Comparison of ENCODE assay signal across 1 cellular context in the genomic region with DNA sequence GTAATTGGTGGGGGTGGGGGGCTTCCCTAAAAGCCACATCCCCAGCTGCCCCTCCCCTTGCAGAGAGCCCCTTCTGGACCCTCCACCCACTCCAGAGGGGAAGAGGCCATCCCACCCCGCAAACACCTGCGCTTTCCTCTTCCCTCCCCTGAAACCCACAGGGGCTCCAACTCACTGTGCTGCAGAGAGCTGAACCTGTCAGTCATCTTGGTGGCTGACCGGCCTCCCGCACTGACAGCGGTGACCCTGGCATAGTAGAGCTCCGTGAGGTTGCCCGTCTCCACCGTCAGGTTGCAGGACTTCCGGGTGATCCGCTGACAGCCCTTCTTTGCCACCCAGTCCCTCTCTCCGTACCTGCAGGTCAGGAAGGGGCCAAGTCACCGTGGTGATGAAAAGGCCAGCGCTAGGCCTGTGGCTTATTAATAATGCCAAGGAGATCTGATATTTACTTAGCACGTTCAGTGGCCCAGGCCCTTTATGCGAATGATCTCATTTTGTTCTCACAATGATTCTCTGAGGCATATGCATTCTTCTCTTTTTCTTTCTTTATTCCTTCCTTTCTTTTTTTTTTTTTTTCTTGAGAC.
TF ChIP-seq lines count a peak whose summit lies in the region.

No MANE protein-coding gene starts in this region.

TF ChIP-seq in K562, 482 proteins besides CTCF, POLR2A, EP300 and RAD21:
- no peak for TF ChIP-seq ZNF274 (IDR thresholded peaks at IDR 0.05; ENCODE audit: borderline replicate concordance, low read depth, low read length)
- no peak for TF ChIP-seq ZNF217 (CRISPR knock-in tag; IDR thresholded peaks at IDR 0.05)
- TF ChIP-seq, protein P1, sequence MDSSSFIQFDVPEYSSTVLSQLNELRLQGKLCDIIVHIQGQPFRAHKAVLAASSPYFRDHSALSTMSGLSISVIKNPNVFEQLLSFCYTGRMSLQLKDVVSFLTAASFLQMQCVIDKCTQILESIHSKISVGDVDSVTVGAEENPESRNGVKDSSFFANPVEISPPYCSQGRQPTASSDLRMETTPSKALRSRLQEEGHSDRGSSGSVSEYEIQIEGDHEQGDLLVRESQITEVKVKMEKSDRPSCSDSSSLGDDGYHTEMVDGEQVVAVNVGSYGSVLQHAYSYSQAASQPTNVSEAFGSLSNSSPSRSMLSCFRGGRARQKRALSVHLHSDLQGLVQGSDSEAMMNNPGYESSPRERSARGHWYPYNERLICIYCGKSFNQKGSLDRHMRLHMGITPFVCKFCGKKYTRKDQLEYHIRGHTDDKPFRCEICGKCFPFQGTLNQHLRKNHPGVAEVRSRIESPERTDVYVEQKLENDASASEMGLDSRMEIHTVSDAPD (CRISPR knock-in tag; IDR thresholded peaks at IDR 0.05), result no peak
- TF ChIP-seq ZNF121 (CRISPR knock-in tag; conservative IDR thresholded peaks at IDR 0.05), result no peak
- TF ChIP-seq, protein P2, sequence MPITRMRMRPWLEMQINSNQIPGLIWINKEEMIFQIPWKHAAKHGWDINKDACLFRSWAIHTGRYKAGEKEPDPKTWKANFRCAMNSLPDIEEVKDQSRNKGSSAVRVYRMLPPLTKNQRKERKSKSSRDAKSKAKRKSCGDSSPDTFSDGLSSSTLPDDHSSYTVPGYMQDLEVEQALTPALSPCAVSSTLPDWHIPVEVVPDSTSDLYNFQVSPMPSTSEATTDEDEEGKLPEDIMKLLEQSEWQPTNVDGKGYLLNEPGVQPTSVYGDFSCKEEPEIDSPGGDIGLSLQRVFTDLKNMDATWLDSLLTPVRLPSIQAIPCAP (CRISPR knock-in tag; IDR thresholded peaks at IDR 0.05; ENCODE audit: borderline replicate concordance), result no peak
- TF ChIP-seq TAF15 (IDR thresholded peaks at IDR 0.05; ENCODE audit: low read depth, low read length), result no peak
- TF ChIP-seq, protein P3, sequence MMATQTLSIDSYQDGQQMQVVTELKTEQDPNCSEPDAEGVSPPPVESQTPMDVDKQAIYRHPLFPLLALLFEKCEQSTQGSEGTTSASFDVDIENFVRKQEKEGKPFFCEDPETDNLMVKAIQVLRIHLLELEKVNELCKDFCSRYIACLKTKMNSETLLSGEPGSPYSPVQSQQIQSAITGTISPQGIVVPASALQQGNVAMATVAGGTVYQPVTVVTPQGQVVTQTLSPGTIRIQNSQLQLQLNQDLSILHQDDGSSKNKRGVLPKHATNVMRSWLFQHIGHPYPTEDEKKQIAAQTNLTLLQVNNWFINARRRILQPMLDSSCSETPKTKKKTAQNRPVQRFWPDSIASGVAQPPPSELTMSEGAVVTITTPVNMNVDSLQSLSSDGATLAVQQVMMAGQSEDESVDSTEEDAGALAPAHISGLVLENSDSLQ (IDR thresholded peaks at IDR 0.05), result peak; percentile 43; the same call in 1 of the 2 replicates
